1 cellular context compared by ENCODE assay signal in genomic region chr3:141243295-141243707, GRCh38.
TF ChIP-seq lines count a peak whose summit lies in the region.

No MANE protein-coding gene starts in this region.

TF ChIP-seq in HEK293, 187 proteins besides CTCF, POLR2A, EP300 and RAD21 (continued from another document):
- TF ChIP-seq MEIS1 (CRISPR knock-in tag; IDR thresholded peaks at IDR 0.05; ENCODE audit: borderline replicate concordance) (no peak), OVOL3 (tag by site-specific recombination; IDR thresholded peaks at IDR 0.05) (no peak), ZNF629 (tag by site-specific recombination; IDR thresholded peaks at IDR 0.05) (peak; percentile 34; the same call in 1 of the 2 replicates), PATZ1 (tag by site-specific recombination; IDR thresholded peaks at IDR 0.05) (peak; percentile 50), ZNF121 (tag by site-specific recombination; IDR thresholded peaks at IDR 0.05) (no peak), ZEB2 (tag by site-specific recombination; IDR thresholded peaks at IDR 0.05) (0 out of 2 replicates have a peak, but pooled peaks have one; percentile 28), ZNF501 (tag by site-specific recombination; IDR thresholded peaks at IDR 0.05) (no peak), SP7 (tag by site-specific recombination; IDR thresholded peaks at IDR 0.05) (peak; percentile 82), ZNF558 (tag by site-specific recombination; IDR thresholded peaks at IDR 0.05) (0 out of 2 replicates have a peak, but pooled peaks have one; percentile 34), ZNF274 (IDR thresholded peaks at IDR 0.05; ENCODE audit: low read length) (no peak), ZNF274 (tag by site-specific recombination; IDR thresholded peaks at IDR 0.05; ENCODE audit: borderline replicate concordance) (no peak), ZBTB8A (tag by site-specific recombination; IDR thresholded peaks at IDR 0.05) (no peak), ZFHX2 (tag by site-specific recombination; conservative IDR thresholded peaks at IDR 0.05) (peak; percentile 92), KLF1 (tag by site-specific recombination; IDR thresholded peaks at IDR 0.05) (0 out of 2 replicates have a peak, but pooled peaks have one; percentile 41), ZBTB20 (tag by site-specific recombination; IDR thresholded peaks at IDR 0.05) (0 out of 2 replicates have a peak, but pooled peaks have one; percentile 24), KLF9 (tag by site-specific recombination; IDR thresholded peaks at IDR 0.05; ENCODE audit: low read depth) (peak; percentile 67; the same call in 1 of the 2 replicates), ZNF132 (tag by site-specific recombination; IDR thresholded peaks at IDR 0.05; ENCODE audit: borderline replicate concordance) (no peak), ZBTB49 (tag by site-specific recombination; IDR thresholded peaks at IDR 0.05; ENCODE audit: low read depth) (no peak), SP2 (tag by site-specific recombination; IDR thresholded peaks at IDR 0.05) (peak; percentile 72), KLF8 (tag by site-specific recombination; IDR thresholded peaks at IDR 0.05) (no peak)
